In the genomic region with DNA sequence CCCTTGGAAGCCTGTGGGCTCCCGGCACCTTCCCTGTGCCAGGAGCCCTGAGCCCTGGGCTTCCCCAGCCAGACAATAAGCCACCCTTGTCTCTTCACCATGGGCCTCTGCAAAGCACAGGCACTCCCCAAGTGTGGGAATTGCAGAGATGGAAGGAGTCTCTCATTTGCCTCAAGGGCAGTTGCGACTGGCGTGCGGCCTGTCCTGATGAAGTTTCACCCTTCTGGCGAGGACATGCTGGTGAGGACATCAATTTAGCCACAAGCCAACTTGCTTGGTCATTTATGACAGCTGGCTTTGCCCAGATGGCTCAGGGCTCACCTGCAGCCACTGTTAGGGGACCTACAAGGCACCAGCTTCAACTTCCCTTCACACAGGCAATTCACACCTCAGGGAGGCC, we compare ENCODE assay signal across 19 cellular contexts.
DNase-seq lines count a peak whose midpoint lies in the region; ATAC-seq, FAIRE-seq and TF ChIP-seq lines count a peak whose summit lies in the region.
"Had no signal": no experiment of that assay in that cellular context is flagged by ENCODE, and none has a peak within 500 bp of the region (broad histone marks: within the 10 kb centered on the region; RNA-seq: fewer than 3 reads in every experiment).

No MANE protein-coding gene starts in this region.

- intact Hi-C loops in psoas muscle (cut with DNase I): loop anchor here in 1 of 2 donors (10.0 kb wide), 1 partner anchor 79 kb away; no protein-coding TSS in a partner anchor

- peak overlapping the region; percentile 53 for H3K27ac Mint-ChIP-seq in astrocyte (ENCODE audit: unreplicated experiment)
- H3K27ac Mint-ChIP-seq: activated CD8-positive, alpha-beta T cell treated with anti-CD3 and anti-CD28 coated beads for 36 hours had no signal

- H3K36me3 Mint-ChIP-seq in astrocyte (ENCODE audit: low read depth, unreplicated experiment): peaks cover 3% of the 10 kb centered on the region

- TF ChIP-seq CTCF in astrocyte (IDR thresholded peaks at IDR 0.05; ENCODE audit: insufficient read depth, low read depth, low read length) (no peak), psoas muscle (IDR thresholded peaks at IDR 0.05) (no peak)

- peak overlapping the region; percentile 89 for H3K27ac ChIP-seq in KOPT-K1 (ENCODE audit: low read depth, low read length, poor library complexity, severe bottlenecking)
- H3K27ac ChIP-seq in astrocyte (ENCODE audit: low read depth, low read length): no peak overlapping the region
- H3K27ac ChIP-seq in psoas muscle: peak overlapping the region; percentile 83
- H3K27ac ChIP-seq: stomach had no signal

- no peak overlapping the region for H2AFZ ChIP-seq in astrocyte (ENCODE audit: low read depth, low read length)

- H3K4me3 Mint-ChIP-seq in astrocyte (ENCODE audit: unreplicated experiment): no peak overlapping the region
- H3K4me3 Mint-ChIP-seq: activated CD8-positive, alpha-beta T cell treated with anti-CD3 and anti-CD28 coated beads for 36 hours had no signal

- WGBS in psoas muscle, 3 donors: 31 to 40% (median 37%) methylated on average over 5 of the region's 5 CpGs

- H3K9me3 ChIP-seq in KOPT-K1 (ENCODE audit: insufficient read depth, low read length, poor library complexity, severe bottlenecking) (no peaks in the 10 kb centered on the region), astrocyte (ENCODE audit: insufficient read depth, low read depth, low read length) (no peaks in the 10 kb centered on the region), psoas muscle (no peaks in the 10 kb centered on the region)
- H3K9me3 ChIP-seq: stomach had no signal

- peaks cover 2% of the 10 kb centered on the region for H3K9me3 Mint-ChIP-seq in astrocyte (ENCODE audit: unreplicated experiment)
- H3K9me3 Mint-ChIP-seq: activated CD8-positive, alpha-beta T cell treated with anti-CD3 and anti-CD28 coated beads for 36 hours had no signal

- in situ Hi-C loops in Caki2 (cut with HindIII; ENCODE audit: low pct_unique_long_range_greater_than_20kb, low sequenced_read_pairs): no loop called here

- H3K4me3 ChIP-seq in astrocyte (ENCODE audit: insufficient read depth, low read depth, low read length): no peak overlapping the region
- no peak overlapping the region for H3K4me3 ChIP-seq in psoas muscle
- H3K4me3 ChIP-seq: stomach had no signal

- H3K27me3 ChIP-seq in astrocyte (ENCODE audit: insufficient read depth, low read length) (peaks cover 7% of the 10 kb centered on the region), psoas muscle (ENCODE audit: insufficient read depth in 3 of 3, low read length in 2 of 3) (no peaks in the 10 kb centered on the region)
- H3K27me3 ChIP-seq: stomach had no signal

- H3K79me2 ChIP-seq in astrocyte (ENCODE audit: insufficient read depth, low read length): no peaks in the 10 kb centered on the region

- H3K27me3 Mint-ChIP-seq in astrocyte (ENCODE audit: low read depth, unreplicated experiment): no peaks in the 10 kb centered on the region

- peak overlapping the region; percentile 47 for H3K4me2 ChIP-seq in astrocyte (ENCODE audit: low read length)

- ATAC-seq in psoas muscle: peak; percentile 66 to 81 (median 74)
- ATAC-seq in HG03108 (IDR thresholded peaks at IDR 0.05; ENCODE audit: unreplicated experiment): no peak
- ATAC-seq: activated CD8-positive, alpha-beta T cell treated with anti-CD3 and anti-CD28 coated beads for 36 hours; left cardiac atrium had no signal

- DNase-seq in Caki2 (ENCODE audit: low read depth) (peak; percentile 16), astrocyte (ENCODE audit: low read depth) (no peak), psoas muscle (peak; percentile 52 to 83), H54 (ENCODE audit: insufficient read length, low spot score) (no peak), NCI-H2196 treated with DMSO at 0.1 percent for 48 hours (lab: John Stamatoyannopoulos, UW; ENCODE audit: unreplicated experiment) (no peak), SW480 (ENCODE audit: low spot score) (no peak)
- DNase-seq: activated effector memory CD4-positive, alpha-beta T cell treated with anti-CD3 and anti-CD28 coated beads, Interleukin-2, amount 50 U/mL, for 16 hours; amygdala; left cardiac atrium; midbrain; NCI-H1105; NCI-H2107; NCI-H526; stomach had no signal

- H3K4me1 ChIP-seq in astrocyte (ENCODE audit: insufficient read depth, low read length) (peaks cover 36% of the 10 kb centered on the region), psoas muscle (peaks cover 47% of the 10 kb centered on the region)

- H3K36me3 ChIP-seq in KOPT-K1 (ENCODE audit: insufficient read depth, low read length) (no peaks in the 10 kb centered on the region), astrocyte (ENCODE audit: insufficient read depth, low read length) (no peaks in the 10 kb centered on the region), psoas muscle (ENCODE audit: insufficient read depth in 1 of 2, low read depth in 1 of 2) (no peaks in the 10 kb centered on the region)
- H3K36me3 ChIP-seq: stomach had no signal

- peaks cover 56% of the 10 kb centered on the region for H3K4me1 Mint-ChIP-seq in astrocyte (ENCODE audit: low read depth, unreplicated experiment)

- FAIRE-seq in astrocyte (lab: Jason Lieb, UNC) (no peak), H54 (lab: Jason Lieb, UNC) (no peak)
- FAIRE-seq: endometrium, GM12892 had no signal

- no peak overlapping the region for H3K9ac ChIP-seq in astrocyte (ENCODE audit: low read length)

- no peak for TF ChIP-seq POLR2A in H54 (IDR thresholded peaks at IDR 0.05; ENCODE audit: low read depth, low read length)

- H4K20me1 ChIP-seq in astrocyte (ENCODE audit: insufficient read depth, low read length): no peaks in the 10 kb centered on the region

Comparison
In these comparisons a context has a peak if more than half of its experiments do, and no peak if none do; other contexts are left out.
1. DNase-seq: peak in Caki2 (single experiment) and psoas muscle (2 of 2); none in astrocyte (single experiment), H54 (single experiment), NCI-H2196 treated with DMSO at 0.1 percent for 48 hours (single experiment) and SW480 (single experiment).